ENCODE assay signal across 8 cellular contexts in the genomic region with DNA sequence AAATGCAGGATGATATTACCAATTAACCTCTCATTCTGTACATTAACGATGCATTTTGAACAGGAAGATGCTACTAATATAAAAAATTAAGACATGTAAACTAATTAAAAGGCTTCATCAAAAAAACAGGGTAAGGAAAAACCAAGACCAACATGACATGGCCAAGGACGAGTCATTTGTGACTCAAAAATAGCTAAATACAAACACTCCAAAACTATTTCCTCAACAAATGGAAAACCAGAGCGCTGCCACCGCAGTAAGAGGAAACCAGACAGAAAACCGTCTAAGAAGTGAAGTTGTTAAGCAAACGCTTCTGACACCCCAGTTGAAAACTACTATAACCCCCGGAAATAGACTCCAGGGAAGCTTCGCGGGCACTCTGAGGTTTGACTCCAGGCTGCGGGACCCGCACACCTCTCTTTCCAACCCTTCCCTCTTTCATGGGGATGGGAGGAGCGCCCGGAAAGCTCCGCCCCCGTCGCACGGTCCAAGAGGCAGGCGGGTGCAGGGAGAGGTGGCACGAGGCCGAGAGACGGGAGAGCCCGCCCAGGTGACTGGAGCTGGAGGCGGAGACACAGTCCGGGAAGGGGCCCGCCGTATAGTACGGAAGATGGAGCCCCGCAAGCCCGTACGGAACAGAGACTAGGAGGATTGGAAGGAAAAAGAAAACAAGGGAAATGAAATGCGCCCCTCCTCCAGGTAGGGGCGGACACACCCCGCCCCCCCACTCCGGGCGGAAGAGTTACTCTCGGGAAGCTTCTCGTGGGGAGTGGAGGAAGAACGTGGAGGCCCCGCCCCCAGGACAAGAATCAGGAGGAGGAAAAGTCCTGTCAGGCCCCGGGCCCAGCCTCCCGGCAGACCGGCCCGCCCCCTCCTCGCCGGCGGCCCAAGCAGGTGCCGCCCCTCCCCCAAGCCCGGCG. TPM values are rescaled to one million over a fixed set of nuclear protein-coding genes. Genes with fewer than 3 reads are reported as not detected.
DNase-seq lines count a peak whose midpoint lies in the region; ATAC-seq and TF ChIP-seq lines count a peak whose summit lies in the region.

No MANE protein-coding gene starts in this region.

- H3K4me1 ChIP-seq in Loucy (ENCODE audit: insufficient read depth, low read length, poor library complexity, severe bottlenecking) = peaks cover 14% of the 10 kb centered on the region

- peaks cover 44% of the 10 kb centered on the region for H3K79me2 ChIP-seq in Loucy (ENCODE audit: insufficient read depth, low read length)
- peaks cover 26% of the 10 kb centered on the region for H3K79me2 ChIP-seq in neural cell (replicated peaks; ENCODE audit: insufficient read depth, low read length)

- H3K27me3 ChIP-seq in H7 (ENCODE audit: control insufficient read depth, insufficient read depth, low read length) (no peaks in the 10 kb centered on the region), Loucy (ENCODE audit: insufficient read depth, low read length, poor library complexity, severe bottlenecking) (no peaks in the 10 kb centered on the region), neural cell (ENCODE audit: insufficient read depth, low read depth, low read length) (no peaks in the 10 kb centered on the region)

- H3K9ac ChIP-seq in Loucy (ENCODE audit: low read depth, low read length, poor library complexity, severe bottlenecking) (peak overlapping the region; percentile 83), neural cell (ENCODE audit: low read length) (peak overlapping the region; percentile 82)

- peak overlapping the region; percentile 87 for H3K4me2 ChIP-seq in Loucy (ENCODE audit: low read depth, low read length, poor library complexity, severe bottlenecking)
- H3K4me2 ChIP-seq in neural cell (ENCODE audit: low read length) = peak overlapping the region; percentile 75

- DNase-seq in EL (peak; percentile 95), H7 (peak; percentile 96), SHP77 treated with DMSO at 0.1 percent for 48 hours (lab: John Stamatoyannopoulos, UW) (peak; percentile 91), activated gamma-delta T cell treated with Interleukin-2 at 50 U/mL for 16 hours (peak; percentile 68), foreskin fibroblast (peak; percentile 89 to 96)
- DNase-seq in stimulated activated naive CD8-positive, alpha-beta T cell treated with anti-CD3 and anti-CD28 coated beads, Interleukin-15, amount 100 ng/mL, for 72 hours = peak; percentile 74 to 84

- peak overlapping the region; percentile 75 for H2AFZ ChIP-seq in Loucy (ENCODE audit: low read length)
- peak overlapping the region; percentile 78 for H2AFZ ChIP-seq in neural cell (ENCODE audit: low read depth, low read length)

- no peak for TF ChIP-seq RAD21 in neural cell (conservative IDR thresholded peaks at IDR 0.05)

- ATAC-seq in stimulated activated naive CD8-positive, alpha-beta T cell treated with anti-CD3 and anti-CD28 coated beads, Interleukin-15, amount 100 ng/mL, for 72 hours = peak; percentile 76

- H3F3A ChIP-seq in Loucy (ENCODE audit: low read depth) (no peaks in the 10 kb centered on the region), neural cell (ENCODE audit: insufficient read depth, low read length, poor library complexity, severe bottlenecking) (no peaks in the 10 kb centered on the region)

- H3K36me3 ChIP-seq in H7 (replicated peaks; ENCODE audit: control insufficient read depth, insufficient read depth, low read length) (no peaks in the 10 kb centered on the region; the same call in 1 of the 2 replicates), Loucy (ENCODE audit: insufficient read depth, low read length) (no peaks in the 10 kb centered on the region), neural cell (ENCODE audit: insufficient read depth, low read length) (no peaks in the 10 kb centered on the region)

- H3K4me3 Mint-ChIP-seq in stimulated activated naive CD8-positive, alpha-beta T cell treated with anti-CD3 and anti-CD28 coated beads, Interleukin-15, amount 100 ng/mL, for 72 hours = peak overlapping the region; percentile 87 to 99

- TF ChIP-seq CTCF in Loucy (conservative IDR thresholded peaks at IDR 0.05; ENCODE audit: low read length) (no peak), foreskin fibroblast (IDR thresholded peaks at IDR 0.05; ENCODE audit: low read depth, low read length) (no peak), neural cell (IDR thresholded peaks at IDR 0.05; ENCODE audit: poor library complexity, severe bottlenecking) (no peak)

- H3K4me3 ChIP-seq in H7 (ENCODE audit: insufficient read depth, low read depth, low read length) (peak overlapping the region; percentile 85), Loucy (ENCODE audit: low read length, poor library complexity, severe bottlenecking) (peak overlapping the region; percentile 78), foreskin fibroblast (ENCODE audit: low read depth in 1 of 2, low read length in 2 of 2) (peak overlapping the region; percentile 73 to 90), neural cell (ENCODE audit: low read length) (peak overlapping the region; percentile 82)

- H3K9me3 Mint-ChIP-seq in stimulated activated naive CD8-positive, alpha-beta T cell treated with anti-CD3 and anti-CD28 coated beads, Interleukin-15, amount 100 ng/mL, for 72 hours = no peaks in the 10 kb centered on the region

- H4K20me1 ChIP-seq in Loucy (ENCODE audit: insufficient read depth, low read length, poor library complexity, severe bottlenecking) (peaks cover 22% of the 10 kb centered on the region), neural cell (ENCODE audit: insufficient read depth) (no peaks in the 10 kb centered on the region)

- peak overlapping the region; percentile 82 to 96 for H3K27ac Mint-ChIP-seq in stimulated activated naive CD8-positive, alpha-beta T cell treated with anti-CD3 and anti-CD28 coated beads, Interleukin-15, amount 100 ng/mL, for 72 hours

- H3K9me2 ChIP-seq in Loucy (replicated peaks; ENCODE audit: low read depth, low read length) (no peaks in the 10 kb centered on the region), neural cell (ENCODE audit: insufficient read depth, low read length) (no peaks in the 10 kb centered on the region)

- no peaks in the 10 kb centered on the region for H3K27me3 Mint-ChIP-seq in stimulated activated naive CD8-positive, alpha-beta T cell treated with anti-CD3 and anti-CD28 coated beads, Interleukin-15, amount 100 ng/mL, for 72 hours

- peaks cover 23% of the 10 kb centered on the region for H3K4me1 Mint-ChIP-seq in stimulated activated naive CD8-positive, alpha-beta T cell treated with anti-CD3 and anti-CD28 coated beads, Interleukin-15, amount 100 ng/mL, for 72 hours

- H3K27ac ChIP-seq in neural cell (ENCODE audit: low read length) = peak overlapping the region; percentile 89

- TF ChIP-seq EP300 in neural cell (conservative IDR thresholded peaks at IDR 0.05; ENCODE audit: poor library complexity, severe bottlenecking) = no peak

- H3K9me3 ChIP-seq in Loucy (ENCODE audit: insufficient read depth, low read depth, low read length) = no peaks in the 10 kb centered on the region
- H3K9me3 ChIP-seq in neural cell (ENCODE audit: low read length) = no peaks in the 10 kb centered on the region

TF ChIP-seq in neural cell, 6 proteins besides CTCF, POLR2A, EP300 and RAD21:
- TF ChIP-seq TAF1 (IDR thresholded peaks at IDR 0.05; ENCODE audit: low read depth) = peak; percentile 68
- TF ChIP-seq POLR2AphosphoS5 (IDR thresholded peaks at IDR 0.05) = peak; percentile 57
- peak; percentile 62 for TF ChIP-seq MXI1 (conservative IDR thresholded peaks at IDR 0.05; ENCODE audit: poor library complexity, severe bottlenecking)
- peak; percentile 17 for TF ChIP-seq SMC3 (conservative IDR thresholded peaks at IDR 0.05; ENCODE audit: poor library complexity)
- TF ChIP-seq, protein P1, sequence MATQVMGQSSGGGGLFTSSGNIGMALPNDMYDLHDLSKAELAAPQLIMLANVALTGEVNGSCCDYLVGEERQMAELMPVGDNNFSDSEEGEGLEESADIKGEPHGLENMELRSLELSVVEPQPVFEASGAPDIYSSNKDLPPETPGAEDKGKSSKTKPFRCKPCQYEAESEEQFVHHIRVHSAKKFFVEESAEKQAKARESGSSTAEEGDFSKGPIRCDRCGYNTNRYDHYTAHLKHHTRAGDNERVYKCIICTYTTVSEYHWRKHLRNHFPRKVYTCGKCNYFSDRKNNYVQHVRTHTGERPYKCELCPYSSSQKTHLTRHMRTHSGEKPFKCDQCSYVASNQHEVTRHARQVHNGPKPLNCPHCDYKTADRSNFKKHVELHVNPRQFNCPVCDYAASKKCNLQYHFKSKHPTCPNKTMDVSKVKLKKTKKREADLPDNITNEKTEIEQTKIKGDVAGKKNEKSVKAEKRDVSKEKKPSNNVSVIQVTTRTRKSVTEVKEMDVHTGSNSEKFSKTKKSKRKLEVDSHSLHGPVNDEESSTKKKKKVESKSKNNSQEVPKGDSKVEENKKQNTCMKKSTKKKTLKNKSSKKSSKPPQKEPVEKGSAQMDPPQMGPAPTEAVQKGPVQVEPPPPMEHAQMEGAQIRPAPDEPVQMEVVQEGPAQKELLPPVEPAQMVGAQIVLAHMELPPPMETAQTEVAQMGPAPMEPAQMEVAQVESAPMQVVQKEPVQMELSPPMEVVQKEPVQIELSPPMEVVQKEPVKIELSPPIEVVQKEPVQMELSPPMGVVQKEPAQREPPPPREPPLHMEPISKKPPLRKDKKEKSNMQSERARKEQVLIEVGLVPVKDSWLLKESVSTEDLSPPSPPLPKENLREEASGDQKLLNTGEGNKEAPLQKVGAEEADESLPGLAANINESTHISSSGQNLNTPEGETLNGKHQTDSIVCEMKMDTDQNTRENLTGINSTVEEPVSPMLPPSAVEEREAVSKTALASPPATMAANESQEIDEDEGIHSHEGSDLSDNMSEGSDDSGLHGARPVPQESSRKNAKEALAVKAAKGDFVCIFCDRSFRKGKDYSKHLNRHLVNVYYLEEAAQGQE (IDR thresholded peaks at IDR 0.05; ENCODE audit: borderline replicate concordance) = peak; percentile 37
- no peak for TF ChIP-seq EZH2 (IDR thresholded peaks at IDR 0.05; ENCODE audit: borderline replicate concordance, insufficient read depth, low read length, poor library complexity, severe bottlenecking)
TF ChIP-seq in neural cell: peak in this region for 5.

RNA-seq across cellular contexts. Expression of gene DCAF1, which starts 0.7 kb away (rescaled TPM):
- total RNA-seq in H7 (2014; rRNA removed; shearing (Covaris generic)) = 12.5 and 14.7 TPM in 2 replicates
- polyA plus RNA-seq in neural cell = 9.4 and 11.9 TPM in 2 replicates
- 31.6 and 32.6 TPM in 2 replicates for polyA minus RNA-seq in neural cell

RNA-seq across cellular contexts. Expression of gene RAD54L2, which starts 39.4 kb away (rescaled TPM):
- 20.8 TPM in 2 replicates for total RNA-seq in H7 (2014; rRNA removed; shearing (Covaris generic))
- polyA plus RNA-seq in neural cell = 14.5 and 14.9 TPM in 2 replicates
- 60.4 and 64.8 TPM in 2 replicates for polyA minus RNA-seq in neural cell

Comparison
In these comparisons a context has a peak if more than half of its experiments do, and no peak if none do; other contexts are left out.
1. Peak in every context shown above with its lines: DNase-seq, ATAC-seq, H3K4me3 ChIP-seq and H3K27ac ChIP-seq.